ENCODE assay signal across 8 cellular contexts in genomic region chr11:47161134-47161854, GRCh38. TPM values are rescaled to one million over a fixed set of nuclear protein-coding genes. Genes with fewer than 3 reads are reported as not detected.
DNase-seq lines count a peak whose midpoint lies in the region; ATAC-seq and TF ChIP-seq lines count a peak whose summit lies in the region.

No MANE protein-coding gene starts in this region.

- H3K4me3 ChIP-seq in Panc1 (ENCODE audit: low read depth in 2 of 2, low read length in 2 of 2) (no peak overlapping the region), foreskin fibroblast (ENCODE audit: low read depth in 1 of 2, low read length in 2 of 2) (no peak overlapping the region)

- H3K9me3 Mint-ChIP-seq in activated T-helper 2 cell treated with anti-CD3 and anti-CD28 coated beads, Interferon-gamma antibody, Interleukin-2, Interleukin-4, amounts not matched to agents 10 μg/mL and 5 μg/mL and 100 μg/mL, durations not matched to agents 14 hours and 24 hours and 36 hours: no peaks in the 10 kb centered on the region

- H3K27ac ChIP-seq in Panc1 (ENCODE audit: low read length): no peak overlapping the region

- no peaks in the 10 kb centered on the region for H3K27me3 Mint-ChIP-seq in activated T-helper 2 cell treated with anti-CD3 and anti-CD28 coated beads, Interferon-gamma antibody, Interleukin-2, Interleukin-4, amounts not matched to agents 10 μg/mL and 5 μg/mL and 100 μg/mL, durations not matched to agents 14 hours and 24 hours and 36 hours (ENCODE audit: low read depth)

- H3K4me1 Mint-ChIP-seq in activated T-helper 2 cell treated with anti-CD3 and anti-CD28 coated beads, Interferon-gamma antibody, Interleukin-2, Interleukin-4, amounts not matched to agents 10 μg/mL and 5 μg/mL and 100 μg/mL, durations not matched to agents 14 hours and 24 hours and 36 hours (ENCODE audit: low read depth): no peaks in the 10 kb centered on the region

- TF ChIP-seq CTCF in Panc1 (IDR thresholded peaks at IDR 0.05) (peak; percentile 89), foreskin fibroblast (IDR thresholded peaks at IDR 0.05; ENCODE audit: low read depth, low read length) (peak; percentile 78), omental fat pad (IDR thresholded peaks at IDR 0.05) (peak in 1 of 3 donors; percentile 24)

- POLR2A ChIA-PET in Panc1 (lab: Charles Lee): no interaction called here

- no TSS peak for BruUV-seq in Panc1 (replicated peaks; lab: Mats Ljungman, UMichigan)

- DNase-seq in SIG-M5 treated with dmso at 0.1 percent for 504 hours (lab: John Stamatoyannopoulos, UW; ENCODE audit: unreplicated experiment) (peak; percentile 35), SIG-M5 (lab: John Stamatoyannopoulos, UW) (no peak), HUDEP-2 (lab: John Stamatoyannopoulos, UW; ENCODE audit: unreplicated experiment in 76 of 76) (peak in 68 of 76 experiments; percentile 5 to 71 (median 46)), Panc1 (ENCODE audit: low read depth, low spot score) (no peak), foreskin fibroblast (peak; percentile 54 to 88), omental fat pad (ENCODE audit: low spot score) (no peak)
- DNase-seq in activated T-helper 2 cell treated with anti-CD3 and anti-CD28 coated beads, Interferon-gamma antibody, Interleukin-2, Interleukin-4, amounts not matched to agents 10 μg/mL and 5 μg/mL and 100 μg/mL, durations not matched to agents 14 hours and 24 hours and 36 hours (ENCODE audit: low spot score): peak; percentile 31

- ATAC-seq in Panc1 (peak; percentile 88), omental fat pad (ENCODE audit: low FRiP score) (peak; percentile 61), GM21717 (IDR thresholded peaks at IDR 0.05; ENCODE audit: unreplicated experiment) (no peak)

- H3K4me3 Mint-ChIP-seq in activated T-helper 2 cell treated with anti-CD3 and anti-CD28 coated beads, Interferon-gamma antibody, Interleukin-2, Interleukin-4, amounts not matched to agents 10 μg/mL and 5 μg/mL and 100 μg/mL, durations not matched to agents 14 hours and 24 hours and 36 hours (ENCODE audit: low read depth): no peak overlapping the region

- CTCF ChIA-PET in Panc1 (lab: Charles Lee): interaction anchor here (0.6 kb wide), 2 partner anchors 197 to 537 kb away, joined by 3 to 6 read pairs; no protein-coding TSS in a partner anchor

- no peaks in the 10 kb centered on the region for H3K27me3 ChIP-seq in Panc1 (ENCODE audit: control insufficient read depth, insufficient read depth, low read length)

- no peak overlapping the region for H3K27ac Mint-ChIP-seq in activated T-helper 2 cell treated with anti-CD3 and anti-CD28 coated beads, Interferon-gamma antibody, Interleukin-2, Interleukin-4, amounts not matched to agents 10 μg/mL and 5 μg/mL and 100 μg/mL, durations not matched to agents 14 hours and 24 hours and 36 hours

- peaks cover 5% of the 10 kb centered on the region; the same call in 1 of the 2 replicates for H3K4me1 ChIP-seq in Panc1 (ENCODE audit: control insufficient read depth, insufficient read depth, low read length)

- H3K36me3 ChIP-seq in Panc1 (ENCODE audit: control insufficient read depth, insufficient read depth, low read length): no peaks in the 10 kb centered on the region; the same call in 1 of the 2 replicates

- in situ Hi-C loops in Panc1 (cut with HindIII; ENCODE audit: low pct_unique_long_range_greater_than_20kb, low sequenced_read_pairs): no loop called here

- intact Hi-C loops in Panc1 (cut with micrococcal nuclease; ENCODE audit: unreplicated experiment): loop anchor here (1.0 kb wide), 1 partner anchor 272 kb away; no protein-coding TSS in a partner anchor
- intact Hi-C loops in activated T-helper 2 cell treated with anti-CD3 and anti-CD28 coated beads, Interferon-gamma antibody, Interleukin-2, Interleukin-4, amounts not matched to agents 10 μg/mL and 5 μg/mL and 100 μg/mL, durations not matched to agents 14 hours and 24 hours and 36 hours (cut with micrococcal nuclease): no loop called here

- H3K36me3 Mint-ChIP-seq in activated T-helper 2 cell treated with anti-CD3 and anti-CD28 coated beads, Interferon-gamma antibody, Interleukin-2, Interleukin-4, amounts not matched to agents 10 μg/mL and 5 μg/mL and 100 μg/mL, durations not matched to agents 14 hours and 24 hours and 36 hours (ENCODE audit: low read depth): peaks cover 23% of the 10 kb centered on the region

- H3K9me3 ChIP-seq in Panc1 (ENCODE audit: control insufficient read depth, insufficient read depth, low read depth, low read length): no peaks in the 10 kb centered on the region

RNA-seq across cellular contexts. Expression of gene ARFGAP2, which starts 15.4 kb away (rescaled TPM):
- total RNA-seq in Panc1 (2021; ENCODE audit: unreplicated experiment) (61.4 TPM), omental fat pad (100 to 1,000 TPM in 3 of 4 donors, 10 to 100 TPM in 1; 82.3 to 179 (median 108) TPM)
- polyA plus RNA-seq in Panc1 (2012; ENCODE audit: insufficient read length): 37.5 TPM
- 98.6 and 104 TPM in 2 replicates for total RNA-seq in activated T-helper 2 cell treated with anti-CD3 and anti-CD28 coated beads, Interferon-gamma antibody, Interleukin-2, Interleukin-4, amounts not matched to agents 10 μg/mL and 5 μg/mL and 100 μg/mL, durations not matched to agents 14 hours and 24 hours and 36 hours

RNA-seq across cellular contexts. Expression of gene PACSIN3, which starts 24.9 kb away (rescaled TPM):
- total RNA-seq in Panc1 (2021; ENCODE audit: unreplicated experiment) (45.3 TPM), omental fat pad (10 to 100 TPM; 11.2 to 47.4 (median 16.8) TPM)
- polyA plus RNA-seq in Panc1 (2012; ENCODE audit: insufficient read length): 60.0 TPM
- 21.4 and 22.2 TPM in 2 replicates for total RNA-seq in activated T-helper 2 cell treated with anti-CD3 and anti-CD28 coated beads, Interferon-gamma antibody, Interleukin-2, Interleukin-4, amounts not matched to agents 10 μg/mL and 5 μg/mL and 100 μg/mL, durations not matched to agents 14 hours and 24 hours and 36 hours

RNA-seq across cellular contexts. Expression of gene DDB2, which starts 53.5 kb away (rescaled TPM):
- total RNA-seq in Panc1 (2021; ENCODE audit: unreplicated experiment) (33.6 TPM), omental fat pad (10 to 100 TPM; 12.1 to 27.6 (median 14.2) TPM)
- polyA plus RNA-seq in Panc1 (2012; ENCODE audit: insufficient read length): 20.3 TPM
- total RNA-seq in activated T-helper 2 cell treated with anti-CD3 and anti-CD28 coated beads, Interferon-gamma antibody, Interleukin-2, Interleukin-4, amounts not matched to agents 10 μg/mL and 5 μg/mL and 100 μg/mL, durations not matched to agents 14 hours and 24 hours and 36 hours: 158 and 161 TPM in 2 replicates

Comparison
In these comparisons a context has a peak if more than half of its experiments do, and no peak if none do; other contexts are left out.
1. DNase-seq: peak in SIG-M5 treated with dmso at 0.1 percent for 504 hours (single experiment), HUDEP-2 (68 of 76), activated T-helper 2 cell treated with anti-CD3 and anti-CD28 coated beads, Interferon-gamma antibody, Interleukin-2, Interleukin-4, amounts not matched to agents 10 μg/mL and 5 μg/mL and 100 μg/mL, durations not matched to agents 14 hours and 24 hours and 36 hours (single experiment) and foreskin fibroblast (2 of 2); none in SIG-M5 (single experiment), Panc1 (single experiment) and omental fat pad (single experiment).